In the genomic region with DNA sequence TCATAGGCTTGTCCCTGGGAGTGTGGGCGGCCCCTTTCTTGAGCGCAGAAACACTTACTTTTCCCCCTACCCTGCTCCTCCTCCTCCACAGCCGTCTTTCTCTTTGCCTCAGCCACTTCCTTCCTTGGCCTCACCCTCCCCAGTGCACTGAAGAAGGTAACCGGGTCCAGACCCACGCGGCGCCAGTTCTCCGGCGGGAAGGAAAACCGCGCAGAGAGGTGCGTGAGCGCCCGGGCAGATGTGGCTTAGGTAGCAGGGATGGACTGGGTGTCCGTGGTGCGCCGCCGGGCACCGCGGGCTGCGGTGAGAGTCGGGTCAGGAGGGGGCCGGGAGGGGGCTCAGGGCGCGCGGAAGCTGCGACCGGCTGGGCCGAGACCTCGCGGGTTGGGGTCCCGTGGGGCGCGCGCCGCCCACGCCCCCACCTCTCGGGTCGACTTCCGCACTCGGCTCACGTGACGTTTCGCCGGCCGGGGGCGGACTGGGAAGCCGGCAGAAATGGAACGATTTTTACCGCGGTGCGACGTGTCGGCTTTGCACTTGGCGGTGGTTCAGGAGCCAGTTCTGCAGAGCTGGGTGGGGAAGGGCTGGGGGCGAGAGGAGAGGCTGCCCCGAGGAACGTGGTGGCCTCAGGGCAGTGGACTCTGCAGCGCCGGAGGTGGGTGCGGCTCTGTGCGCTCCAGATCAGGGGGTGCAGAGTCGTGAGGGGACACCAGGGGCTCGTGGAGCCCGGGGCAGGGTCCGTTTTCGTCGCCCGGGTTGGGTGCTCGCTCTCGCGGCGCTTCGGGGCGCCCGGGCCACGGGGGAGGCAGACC, we compare ENCODE assay signal across 8 cellular contexts. TPM values are rescaled to one million over a fixed set of nuclear protein-coding genes. Genes with fewer than 3 reads are reported as not detected.
DNase-seq lines count a peak whose midpoint lies in the region; ATAC-seq and TF ChIP-seq lines count a peak whose summit lies in the region.

A gene with protein sequence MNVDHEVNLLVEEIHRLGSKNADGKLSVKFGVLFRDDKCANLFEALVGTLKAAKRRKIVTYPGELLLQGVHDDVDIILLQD (plus strand): TSS at position 88 of the 812 bp plus-strand sequence. CDS start 5,416 bp downstream, outside the sequence.

- DNase-seq in Caki2 (ENCODE audit: low read depth) (peak; percentile 81), RKO (ENCODE audit: low spot score) (peak; percentile 84), fibroblast of peridontal ligament (ENCODE audit: extremely low read depth) (peak; percentile 20)
- peak; percentile 73 for DNase-seq in activated T-helper 1 cell treated with anti-CD3 and anti-CD28 coated beads, Interleukin-12 subunit alpha, Interleukin-12 subunit beta, Interleukin-2, Interleukin-4 antibody, amounts not matched to agents 30 ng/mL and 10 ng/mL and 1 ng/mL, durations not matched to agents 14 hours and 24 hours and 36 hours (ENCODE audit: low spot score)
- DNase-seq in stimulated activated naive CD8-positive, alpha-beta T cell treated with anti-CD3 and anti-CD28 coated beads, Interleukin-15, Interleukin-2, amounts not matched to agents 100 U/mL and 50 U/mL, for 24 hours: peak; percentile 85

- H3K27me3 Mint-ChIP-seq in activated T-helper 1 cell treated with anti-CD3 and anti-CD28 coated beads, Interleukin-12 subunit alpha, Interleukin-12 subunit beta, Interleukin-2, Interleukin-4 antibody, amounts not matched to agents 30 ng/mL and 10 ng/mL and 1 ng/mL, durations not matched to agents 14 hours and 24 hours and 36 hours (ENCODE audit: insufficient read depth): no peaks in the 10 kb centered on the region
- no peaks in the 10 kb centered on the region for H3K27me3 Mint-ChIP-seq in nephron (ENCODE audit: low read depth)

- H3K4me3 ChIP-seq in HUES48 (ENCODE audit: low read depth, low read length): peak within 1 kb of the TSS; percentile 92

- peak; percentile 61 for ATAC-seq in GM21381 (IDR thresholded peaks at IDR 0.05; ENCODE audit: unreplicated experiment)
- ATAC-seq in stimulated activated naive CD8-positive, alpha-beta T cell treated with anti-CD3 and anti-CD28 coated beads, Interleukin-15, Interleukin-2, amounts not matched to agents 100 U/mL and 50 U/mL, for 24 hours: peak; percentile 87

- no peaks in the 10 kb centered on the region for H3K9me3 Mint-ChIP-seq in activated T-helper 1 cell treated with anti-CD3 and anti-CD28 coated beads, Interleukin-12 subunit alpha, Interleukin-12 subunit beta, Interleukin-2, Interleukin-4 antibody, amounts not matched to agents 30 ng/mL and 10 ng/mL and 1 ng/mL, durations not matched to agents 14 hours and 24 hours and 36 hours
- no peaks in the 10 kb centered on the region for H3K9me3 Mint-ChIP-seq in nephron

- no peaks in the 10 kb centered on the region for H3K27me3 ChIP-seq in HUES48 (ENCODE audit: control insufficient read depth, insufficient read depth, low read length)

- in situ Hi-C loops in Caki2 (cut with HindIII; ENCODE audit: low pct_unique_long_range_greater_than_20kb, low sequenced_read_pairs): no loop called here

- H3K4me1 ChIP-seq in HUES48 (ENCODE audit: control insufficient read depth, insufficient read depth, low read length): peaks cover 39% of the 10 kb centered on the region

- peaks cover 29% of the 10 kb centered on the region for H3K4me1 Mint-ChIP-seq in activated T-helper 1 cell treated with anti-CD3 and anti-CD28 coated beads, Interleukin-12 subunit alpha, Interleukin-12 subunit beta, Interleukin-2, Interleukin-4 antibody, amounts not matched to agents 30 ng/mL and 10 ng/mL and 1 ng/mL, durations not matched to agents 14 hours and 24 hours and 36 hours (ENCODE audit: low read depth)
- H3K4me1 Mint-ChIP-seq in nephron: peaks cover 13% of the 10 kb centered on the region

- H3K27ac Mint-ChIP-seq in activated T-helper 1 cell treated with anti-CD3 and anti-CD28 coated beads, Interleukin-12 subunit alpha, Interleukin-12 subunit beta, Interleukin-2, Interleukin-4 antibody, amounts not matched to agents 30 ng/mL and 10 ng/mL and 1 ng/mL, durations not matched to agents 14 hours and 24 hours and 36 hours: peak within 1 kb of the TSS; percentile 82
- H3K27ac Mint-ChIP-seq in nephron: peak within 1 kb of the TSS; percentile 88 to 90 (median 90)

- peak within 1 kb of the TSS; percentile 92 for H3K27ac ChIP-seq in HUES48 (ENCODE audit: low read depth, low read length)

- no peaks in the 10 kb centered on the region for H3K9me3 ChIP-seq in HUES48 (ENCODE audit: control insufficient read depth, insufficient read depth, low read length)

- H3K36me3 ChIP-seq in HUES48 (ENCODE audit: control insufficient read depth, insufficient read depth, low read length): peaks cover 4% of the 10 kb centered on the region

- H3K4me3 Mint-ChIP-seq in activated T-helper 1 cell treated with anti-CD3 and anti-CD28 coated beads, Interleukin-12 subunit alpha, Interleukin-12 subunit beta, Interleukin-2, Interleukin-4 antibody, amounts not matched to agents 30 ng/mL and 10 ng/mL and 1 ng/mL, durations not matched to agents 14 hours and 24 hours and 36 hours: peak within 1 kb of the TSS; percentile 93
- H3K4me3 Mint-ChIP-seq in nephron: peak within 1 kb of the TSS; percentile 93 to 96 (median 94)

- intact Hi-C loops in activated T-helper 1 cell treated with anti-CD3 and anti-CD28 coated beads, Interleukin-12 subunit alpha, Interleukin-12 subunit beta, Interleukin-2, Interleukin-4 antibody, amounts not matched to agents 30 ng/mL and 10 ng/mL and 1 ng/mL, durations not matched to agents 14 hours and 24 hours and 36 hours (cut with micrococcal nuclease): loop anchor here (1.0 to 5.0 kb wide), 13 partner anchors 41 to 346 kb away; a partner anchor contains a TSS

- H3K9ac ChIP-seq in HUES48 (ENCODE audit: low read depth, low read length): peak within 1 kb of the TSS; percentile 90

- TF ChIP-seq CTCF in nephron (IDR thresholded peaks at IDR 0.05; ENCODE audit: unreplicated experiment in 3 of 3): no peak

- peaks cover 10% of the 10 kb centered on the region for H3K36me3 Mint-ChIP-seq in activated T-helper 1 cell treated with anti-CD3 and anti-CD28 coated beads, Interleukin-12 subunit alpha, Interleukin-12 subunit beta, Interleukin-2, Interleukin-4 antibody, amounts not matched to agents 30 ng/mL and 10 ng/mL and 1 ng/mL, durations not matched to agents 14 hours and 24 hours and 36 hours (ENCODE audit: low read depth)
- H3K36me3 Mint-ChIP-seq in nephron (ENCODE audit: low read depth): peaks cover 8% of the 10 kb centered on the region

RNA-seq across cellular contexts. Expression of the gene that starts here (rescaled TPM):
- 77.8 and 83.0 TPM in 2 replicates for total RNA-seq in Caki2 (2014; rRNA removed; shearing (Covaris generic); ENCODE audit: low replicate concordance)
- 129 and 135 TPM in 2 replicates for total RNA-seq in activated T-helper 1 cell treated with anti-CD3 and anti-CD28 coated beads, Interleukin-12 subunit alpha, Interleukin-12 subunit beta, Interleukin-2, Interleukin-4 antibody, amounts not matched to agents 30 ng/mL and 10 ng/mL and 1 ng/mL, durations not matched to agents 14 hours and 24 hours and 36 hours

Comparison
In these comparisons a context has a peak if more than half of its experiments do, and no peak if none do; other contexts are left out.
1. Peak in every context shown above with its lines: DNase-seq, ATAC-seq, H3K4me3 ChIP-seq and H3K27ac ChIP-seq.
2. DNase-seq: peak in every context shown above with its lines; median percentile 85 in stimulated activated naive CD8-positive, alpha-beta T cell treated with anti-CD3 and anti-CD28 coated beads, Interleukin-15, Interleukin-2, amounts not matched to agents 100 U/mL and 50 U/mL, for 24 hours; 84 in RKO; 81 in Caki2; 73 in activated T-helper 1 cell treated with anti-CD3 and anti-CD28 coated beads, Interleukin-12 subunit alpha, Interleukin-12 subunit beta, Interleukin-2, Interleukin-4 antibody, amounts not matched to agents 30 ng/mL and 10 ng/mL and 1 ng/mL, durations not matched to agents 14 hours and 24 hours and 36 hours; 20 in fibroblast of peridontal ligament.